In genomic region chr3:40723078-40723660, GRCh38 we compare ENCODE assay signal across 35 cellular contexts.
"Had no signal": no experiment of that assay in that cellular context is flagged by ENCODE, and none has a peak within 500 bp of the region (broad histone marks: within the 10 kb centered on the region; RNA-seq: fewer than 3 reads in every experiment).

No MANE protein-coding gene starts in this region.

- H3K9me3 Mint-ChIP-seq: activated CD4-positive, alpha-beta memory T cell treated with anti-CD3 and anti-CD28 coated beads, Interleukin-2, amount 10 ng/mL, durations not matched to agents 7 days and 5 days; activated CD4-positive, alpha-beta T cell treated with anti-CD3 and anti-CD28 coated beads, Interleukin-2, amount 10 ng/mL, durations not matched to agents 7 days and 5 days; activated naive CD4-positive, alpha-beta T cell treated with anti-CD3 and anti-CD28 coated beads for 36 hours; activated naive CD4-positive, alpha-beta T cell treated with anti-CD3 and anti-CD28 coated beads, Interleukin-2, amount 50 U/mL, for 72 hours; activated naive CD8-positive, alpha-beta T cell treated with anti-CD3 and anti-CD28 coated beads for 36 hours; activated T-cell treated with anti-CD3 and anti-CD28 coated beads, Interleukin-2, amount 50 U/mL, for 4 hours; activated T-helper 1 cell treated with anti-CD3 and anti-CD28 coated beads, Interleukin-12 subunit alpha, Interleukin-12 subunit beta, Interleukin-2, Interleukin-4 antibody, amounts not matched to agents 30 ng/mL and 10 ng/mL and 1 ng/mL, durations not matched to agents 14 hours and 24 hours and 36 hours; activated T-helper 17 cell treated with anti-CD3 and anti-CD28 coated beads, Interleukin-2, amount 50 U/mL, for 72 hours; T-helper 1 cell treated with Interleukin-12 subunit alpha and Interleukin-12 subunit beta and Interleukin-4 antibody, amounts not matched to agents 30 μg/mL and 1 μg/mL, for 36 hours; T-helper 2 cell treated with Interferon-gamma antibody and Interleukin-4, amounts not matched to agents 5 μg/mL and 100 μg/mL, for 36 hours had no signal

- ATAC-seq: activated CD4-positive, CD25-positive, alpha-beta regulatory T cell treated with anti-CD3 and anti-CD28 coated beads, Interleukin-2, amount 50 U/mL, for 24 hours; activated CD8-positive, alpha-beta memory T cell treated with anti-CD3 and anti-CD28 coated beads, Interleukin-2, amount 10 ng/mL, durations not matched to agents 7 days and 5 days; activated CD8-positive, alpha-beta T cell treated with anti-CD3 and anti-CD28 coated beads, Interleukin-2, amount 10 ng/mL, durations not matched to agents 7 days and 5 days; activated naive CD4-positive, alpha-beta T cell treated with anti-CD3 and anti-CD28 coated beads, Interleukin-2, amount 50 U/mL, for 72 hours; activated T-cell treated with anti-CD3 and anti-CD28 coated beads, Interleukin-2, amount 50 U/mL, for 4 hours; activated T-cell treated with anti-CD3 and anti-CD28 coated beads, Interleukin-2, amount 50 U/mL, for 72 hours; activated T-helper 17 cell treated with anti-CD3 and anti-CD28 coated beads, Interleukin-2, amount 50 U/mL, for 72 hours; body of pancreas had no signal

- H3K36me3 Mint-ChIP-seq: activated CD8-positive, alpha-beta memory T cell treated with anti-CD3 and anti-CD28 coated beads, Interleukin-2, amount 10 ng/mL, durations not matched to agents 7 days and 5 days; activated naive CD4-positive, alpha-beta T cell treated with anti-CD3 and anti-CD28 coated beads, Interleukin-2, amount 50 U/mL, for 72 hours; activated naive CD8-positive, alpha-beta T cell treated with anti-CD3 and anti-CD28 coated beads for 36 hours had no signal

- H3K4me1 ChIP-seq: adrenal gland, breast epithelium had no signal

- H3K36me3 ChIP-seq: adrenal gland, brain microvascular endothelial cell, breast epithelium had no signal

- H3K4me3 Mint-ChIP-seq: activated CD4-positive, alpha-beta memory T cell treated with anti-CD3 and anti-CD28 coated beads, Interleukin-2, amount 10 ng/mL, durations not matched to agents 7 days and 5 days; activated CD4-positive, alpha-beta T cell treated with anti-CD3 and anti-CD28 coated beads, Interleukin-2, amount 10 ng/mL, durations not matched to agents 7 days and 5 days; activated CD8-positive, alpha-beta memory T cell treated with anti-CD3 and anti-CD28 coated beads, Interleukin-2, amount 10 ng/mL, durations not matched to agents 7 days and 5 days; activated CD8-positive, alpha-beta T cell treated with anti-CD3 and anti-CD28 coated beads, Interleukin-2, amount 10 ng/mL, durations not matched to agents 7 days and 5 days; activated naive CD4-positive, alpha-beta T cell treated with anti-CD3 and anti-CD28 coated beads for 36 hours; activated naive CD8-positive, alpha-beta T cell treated with anti-CD3 and anti-CD28 coated beads for 36 hours; activated T-cell treated with anti-CD3 and anti-CD28 coated beads, Interleukin-2, amount 50 U/mL, for 4 hours; activated T-cell treated with anti-CD3 and anti-CD28 coated beads, Interleukin-2, amount 50 U/mL, for 72 hours; activated T-helper 1 cell treated with anti-CD3 and anti-CD28 coated beads, Interleukin-12 subunit alpha, Interleukin-12 subunit beta, Interleukin-2, Interleukin-4 antibody, amounts not matched to agents 30 ng/mL and 10 ng/mL and 1 ng/mL, durations not matched to agents 14 hours and 24 hours and 36 hours; activated T-helper 17 cell treated with anti-CD3 and anti-CD28 coated beads, Interleukin-2, amount 50 U/mL, for 72 hours; T-helper 1 cell treated with Interleukin-12 subunit alpha and Interleukin-12 subunit beta and Interleukin-4 antibody, amounts not matched to agents 30 μg/mL and 1 μg/mL, for 36 hours; T-helper 2 cell treated with Interferon-gamma antibody and Interleukin-4, amounts not matched to agents 5 μg/mL and 100 μg/mL, for 36 hours had no signal

- DNase-seq: activated CD4-positive, alpha-beta memory T cell treated with anti-CD3 and anti-CD28 coated beads, Interleukin-2, amount 10 ng/mL, durations not matched to agents 7 days and 5 days; activated CD4-positive, alpha-beta T cell treated with anti-CD3 and anti-CD28 coated beads for 4 hours; activated CD4-positive, alpha-beta T cell treated with anti-CD3 and anti-CD28 coated beads, Interleukin-2, amount 10 ng/mL, durations not matched to agents 7 days and 5 days; activated CD4-positive, alpha-beta T cell treated with anti-CD3 and anti-CD28 coated beads, Interleukin-2, amount 50 U/mL, for 48 hours; activated CD4-positive, CD25-positive, alpha-beta regulatory T cell; activated CD8-positive, alpha-beta memory T cell treated with anti-CD3 and anti-CD28 coated beads for 24 hours; activated CD8-positive, alpha-beta memory T cell treated with anti-CD3 and anti-CD28 coated beads, Interleukin-2, amount 10 ng/mL, durations not matched to agents 7 days and 5 days; activated CD8-positive, alpha-beta memory T cell treated with anti-CD3 and anti-CD28 coated beads, Interleukin-2, amount 50 U/mL, for 48 hours; activated CD8-positive, alpha-beta T cell treated with anti-CD3 and anti-CD28 coated beads, Interleukin-2, amount 10 ng/mL, durations not matched to agents 7 days and 5 days; activated effector memory CD4-positive, alpha-beta T cell treated with anti-CD3 and anti-CD28 coated beads, Interleukin-2, amount 50 U/mL, for 16 hours; activated gamma-delta T cell treated with Interleukin-2 at 50 U/mL for 16 hours; activated naive CD4-positive, alpha-beta T cell; activated naive CD4-positive, alpha-beta T cell treated with anti-CD3 and anti-CD28 coated beads for 36 hours; activated naive CD4-positive, alpha-beta T cell treated with anti-CD3 and anti-CD28 coated beads, Interleukin-2, amount 50 U/mL, for 16 hours; activated naive CD8-positive, alpha-beta T cell treated with anti-CD3 and anti-CD28 coated beads for 36 hours; activated T-cell treated with anti-CD3 and anti-CD28 coated beads, Interleukin-2, amount 50 U/mL, for 1 hour; activated T-cell treated with anti-CD3 and anti-CD28 coated beads, Interleukin-2, amount 50 U/mL, for 4 hours; activated T-cell treated with anti-CD3 and anti-CD28 coated beads, Interleukin-2, amount 50 U/mL, for 72 hours; adrenal gland; amniotic stem cell; aorta; body of pancreas; brain microvascular endothelial cell; central memory CD4-positive, alpha-beta T cell; SW 1271; T-helper 1 cell; T-helper 2 cell; T-helper 9 cell had no signal

- H3K9me3 ChIP-seq: adrenal gland, body of pancreas, breast epithelium had no signal

- H3K4me1 Mint-ChIP-seq: activated CD4-positive, alpha-beta memory T cell treated with anti-CD3 and anti-CD28 coated beads, Interleukin-2, amount 10 ng/mL, durations not matched to agents 7 days and 5 days; activated CD4-positive, alpha-beta T cell treated with anti-CD3 and anti-CD28 coated beads, Interleukin-2, amount 10 ng/mL, durations not matched to agents 7 days and 5 days; activated CD8-positive, alpha-beta memory T cell treated with anti-CD3 and anti-CD28 coated beads, Interleukin-2, amount 10 ng/mL, durations not matched to agents 7 days and 5 days; activated naive CD8-positive, alpha-beta T cell treated with anti-CD3 and anti-CD28 coated beads for 36 hours; activated T-helper 17 cell treated with anti-CD3 and anti-CD28 coated beads, Interleukin-2, amount 50 U/mL, for 72 hours had no signal

- H3K27me3 Mint-ChIP-seq: activated naive CD8-positive, alpha-beta T cell treated with anti-CD3 and anti-CD28 coated beads for 36 hours had no signal

- H3K4me3 ChIP-seq: adrenal gland, body of pancreas, breast epithelium had no signal

- H3K27ac Mint-ChIP-seq: activated CD4-positive, alpha-beta memory T cell treated with anti-CD3 and anti-CD28 coated beads, Interleukin-2, amount 10 ng/mL, durations not matched to agents 7 days and 5 days; activated CD4-positive, alpha-beta T cell treated with anti-CD3 and anti-CD28 coated beads, Interleukin-2, amount 10 ng/mL, durations not matched to agents 7 days and 5 days; activated CD8-positive, alpha-beta memory T cell treated with anti-CD3 and anti-CD28 coated beads, Interleukin-2, amount 10 ng/mL, durations not matched to agents 7 days and 5 days; activated CD8-positive, alpha-beta T cell treated with anti-CD3 and anti-CD28 coated beads, Interleukin-2, amount 10 ng/mL, durations not matched to agents 7 days and 5 days; activated naive CD4-positive, alpha-beta T cell treated with anti-CD3 and anti-CD28 coated beads for 36 hours; activated naive CD4-positive, alpha-beta T cell treated with anti-CD3 and anti-CD28 coated beads, Interleukin-2, amount 50 U/mL, for 72 hours; activated naive CD8-positive, alpha-beta T cell treated with anti-CD3 and anti-CD28 coated beads for 36 hours; activated T-cell treated with anti-CD3 and anti-CD28 coated beads, Interleukin-2, amount 50 U/mL, for 72 hours; activated T-helper 1 cell treated with anti-CD3 and anti-CD28 coated beads, Interleukin-12 subunit alpha, Interleukin-12 subunit beta, Interleukin-2, Interleukin-4 antibody, amounts not matched to agents 30 ng/mL and 10 ng/mL and 1 ng/mL, durations not matched to agents 14 hours and 24 hours and 36 hours; activated T-helper 17 cell treated with anti-CD3 and anti-CD28 coated beads, Interleukin-2, amount 50 U/mL, for 72 hours; T-helper 1 cell treated with Interleukin-12 subunit alpha and Interleukin-12 subunit beta and Interleukin-4 antibody, amounts not matched to agents 30 μg/mL and 1 μg/mL, for 36 hours; T-helper 2 cell treated with Interferon-gamma antibody and Interleukin-4, amounts not matched to agents 5 μg/mL and 100 μg/mL, for 36 hours had no signal
